13 cellular contexts compared by ENCODE assay signal in genomic region chr3:129591932-129592331, GRCh38. TPM values are rescaled to one million over a fixed set of nuclear protein-coding genes. Genes with fewer than 3 reads are reported as not detected.
DNase-seq lines count a peak whose midpoint lies in the region; ATAC-seq and TF ChIP-seq lines count a peak whose summit lies in the region.
"Had no signal": no experiment of that assay in that cellular context is flagged by ENCODE, and none has a peak within 500 bp of the region (broad histone marks: within the 10 kb centered on the region; RNA-seq: fewer than 3 reads in every experiment).

No MANE protein-coding gene starts in this region.

- H3K9me3 ChIP-seq in heart left ventricle (no peaks in the 10 kb centered on the region), endocrine pancreas (ENCODE audit: control insufficient read depth, low read length) (no peaks in the 10 kb centered on the region), transverse colon (no peaks in the 10 kb centered on the region)

- H3K36me3 ChIP-seq in heart left ventricle (peaks cover 0 to 24% (median 9%) of the 10 kb centered on the region in 9 donors), endocrine pancreas (ENCODE audit: control insufficient read depth, insufficient read depth, low read length) (no peaks in the 10 kb centered on the region), transverse colon (no peaks in the 10 kb centered on the region)

- WGBS in heart left ventricle, 4 donors = 55 to 73% (median 60%) methylated on average over 8 of the region's 8 CpGs
- 69 to 100% methylated on average over 1 to 8 of the region's 8 CpGs for WGBS in transverse colon (ENCODE audit: low coverage in 1 of 2), 2 donors

- in situ Hi-C loops in transverse colon (cut with MboI; ENCODE audit: low pct_ligation_motif_present in 1 of 4, low pct_unique_long_range_greater_than_20kb in 1 of 4, low sequenced_read_pairs in 3 of 4) = no loop called here

- peak overlapping the region in 2 of 3 experiments; percentile 7 to 55 for H3K4me3 Mint-ChIP-seq in nephron

- H3K4me3 ChIP-seq in heart left ventricle (peak overlapping the region in 6 of 12 donors; percentile 19 to 40 (median 34)), endocrine pancreas (ENCODE audit: control insufficient read depth, insufficient read depth, low read length) (no peak overlapping the region), transverse colon (no peak overlapping the region)
- H3K4me3 ChIP-seq: PC-9 had no signal

- peak overlapping the region; percentile 90 to 99 (median 91) for H3K27ac Mint-ChIP-seq in nephron

- H3K36me3 Mint-ChIP-seq in nephron (ENCODE audit: low read depth) = no peaks in the 10 kb centered on the region

- TF ChIP-seq POLR2A in heart left ventricle (IDR thresholded peaks at IDR 0.05) = no peak
- TF ChIP-seq POLR2A in transverse colon (IDR thresholded peaks at IDR 0.05) = no peak

- H3K9me3 Mint-ChIP-seq in nephron = no peaks in the 10 kb centered on the region

- peaks cover 57% of the 10 kb centered on the region for H3K4me1 Mint-ChIP-seq in nephron

- peak overlapping the region; percentile 10 for H3K9ac ChIP-seq in endocrine pancreas (ENCODE audit: control insufficient read depth, insufficient read depth, low read length)

- no peak for TF ChIP-seq EP300 in transverse colon (IDR thresholded peaks at IDR 0.05; ENCODE audit: low read depth)

- ATAC-seq in heart left ventricle = no peak
- no peak for ATAC-seq in Right ventricle myocardium superior (ENCODE audit: poor library complexity)
- no peak for ATAC-seq in SK-N-SH treated with all-trans-retinoic acid at 6 μM for 48 hours

- intact Hi-C loops in heart left ventricle (cut with DNase I) (no loop called here), Right ventricle myocardium superior (cut with DNase I) (no loop called here), transverse colon (cut with DNase I; ENCODE audit: low total_unique reads) (loop anchor here (5.0 kb wide), 1 partner anchor 1470 kb away; the partner anchor contains the start of gene RUVBL1)

- DNase-seq in heart left ventricle = no peak
- DNase-seq in Right ventricle myocardium superior = no peak
- DNase-seq in transverse colon = no peak
- no peak for DNase-seq in COLO829 (ENCODE audit: low spot score)
- no peak for DNase-seq in DMS 273 treated with DMSO at 0.1 percent for 48 hours (lab: John Stamatoyannopoulos, UW)
- DNase-seq: EL, NCI-H2081, PC-9 had no signal

- no peaks in the 10 kb centered on the region for H3K27me3 ChIP-seq in heart left ventricle
- H3K27me3 ChIP-seq in endocrine pancreas (ENCODE audit: control insufficient read depth, insufficient read depth, low read length) = no peaks in the 10 kb centered on the region
- H3K27me3 ChIP-seq in transverse colon = no peaks in the 10 kb centered on the region

- peaks cover 4% of the 10 kb centered on the region for H3K27me3 Mint-ChIP-seq in nephron (ENCODE audit: low read depth)

- H3K27ac ChIP-seq in heart left ventricle (peak overlapping the region; percentile 72 to 97 (median 88)), transverse colon (peak overlapping the region; percentile 78 to 86 (median 81))
- H3K27ac ChIP-seq: PC-9 had no signal

- H3K4me1 ChIP-seq in heart left ventricle = peaks cover 33 to 98% (median 87%) of the 10 kb centered on the region in 12 donors
- no peaks in the 10 kb centered on the region for H3K4me1 ChIP-seq in endocrine pancreas (ENCODE audit: control insufficient read depth, insufficient read depth, low read length)
- peaks cover 18 to 53% (median 39%) of the 10 kb centered on the region in 4 donors for H3K4me1 ChIP-seq in transverse colon

- TF ChIP-seq CTCF in heart left ventricle (IDR thresholded peaks at IDR 0.05) (no peak), nephron (IDR thresholded peaks at IDR 0.05; ENCODE audit: unreplicated experiment in 3 of 3) (no peak), transverse colon (IDR thresholded peaks at IDR 0.05) (no peak)

TF ChIP-seq in SK-N-SH treated with all-trans-retinoic acid at 6 μM for 48 hours, 23 proteins besides CTCF, POLR2A, EP300 and RAD21:
- TF ChIP-seq ZNF565 (CRISPR knock-in tag; conservative IDR thresholded peaks at IDR 0.05; ENCODE audit: low read depth) = no peak
- no peak for TF ChIP-seq ZNF70 (CRISPR knock-in tag; IDR thresholded peaks at IDR 0.05)
- TF ChIP-seq ZNF8 (CRISPR knock-in tag; IDR thresholded peaks at IDR 0.05) = no peak
- no peak for TF ChIP-seq POU6F1 (CRISPR knock-in tag; IDR thresholded peaks at IDR 0.05; ENCODE audit: borderline replicate concordance, low read depth)
- no peak for TF ChIP-seq ZFP3 (CRISPR knock-in tag; IDR thresholded peaks at IDR 0.05)
- no peak for TF ChIP-seq ESRRG (CRISPR knock-in tag; IDR thresholded peaks at IDR 0.05)
- no peak for TF ChIP-seq ISL1 (CRISPR knock-in tag; IDR thresholded peaks at IDR 0.05)
- no peak for TF ChIP-seq TSHZ2 (CRISPR knock-in tag; IDR thresholded peaks at IDR 0.05)
- TF ChIP-seq BACH2 (CRISPR knock-in tag; IDR thresholded peaks at IDR 0.05; ENCODE audit: borderline replicate concordance) = no peak
- TF ChIP-seq PATZ1 (CRISPR knock-in tag; IDR thresholded peaks at IDR 0.05; ENCODE audit: borderline replicate concordance) = no peak
- TF ChIP-seq CREB5 (CRISPR knock-in tag; IDR thresholded peaks at IDR 0.05; ENCODE audit: low read depth) = no peak

RNA-seq across cellular contexts. Expression of gene PLXND1, which starts 14.5 kb away (rescaled TPM):
- total RNA-seq in heart left ventricle (100 to 1,000 TPM in 2 of 9 donors, 10 to 100 TPM in 7; 40.8 to 218 (median 64.9) TPM), Right ventricle myocardium superior (53.1 TPM), transverse colon (10 to 100 TPM; 26.4 to 71.8 (median 35.8) TPM)
- polyA plus RNA-seq in heart left ventricle = 10 to 100 TPM; 66.4 to 67.3 TPM

RNA-seq across cellular contexts. Expression of gene H1-8, which starts 49.0 kb away (rescaled TPM):
- total RNA-seq in heart left ventricle = not detected
- not detected for polyA plus RNA-seq in heart left ventricle
- not detected for total RNA-seq in Right ventricle myocardium superior
- not detected for total RNA-seq in transverse colon
- total RNA-seq: epithelial cell of proximal tubule, PC-9 had no signal
- polyA plus RNA-seq: keratinocyte had no signal
